In the genomic region with DNA sequence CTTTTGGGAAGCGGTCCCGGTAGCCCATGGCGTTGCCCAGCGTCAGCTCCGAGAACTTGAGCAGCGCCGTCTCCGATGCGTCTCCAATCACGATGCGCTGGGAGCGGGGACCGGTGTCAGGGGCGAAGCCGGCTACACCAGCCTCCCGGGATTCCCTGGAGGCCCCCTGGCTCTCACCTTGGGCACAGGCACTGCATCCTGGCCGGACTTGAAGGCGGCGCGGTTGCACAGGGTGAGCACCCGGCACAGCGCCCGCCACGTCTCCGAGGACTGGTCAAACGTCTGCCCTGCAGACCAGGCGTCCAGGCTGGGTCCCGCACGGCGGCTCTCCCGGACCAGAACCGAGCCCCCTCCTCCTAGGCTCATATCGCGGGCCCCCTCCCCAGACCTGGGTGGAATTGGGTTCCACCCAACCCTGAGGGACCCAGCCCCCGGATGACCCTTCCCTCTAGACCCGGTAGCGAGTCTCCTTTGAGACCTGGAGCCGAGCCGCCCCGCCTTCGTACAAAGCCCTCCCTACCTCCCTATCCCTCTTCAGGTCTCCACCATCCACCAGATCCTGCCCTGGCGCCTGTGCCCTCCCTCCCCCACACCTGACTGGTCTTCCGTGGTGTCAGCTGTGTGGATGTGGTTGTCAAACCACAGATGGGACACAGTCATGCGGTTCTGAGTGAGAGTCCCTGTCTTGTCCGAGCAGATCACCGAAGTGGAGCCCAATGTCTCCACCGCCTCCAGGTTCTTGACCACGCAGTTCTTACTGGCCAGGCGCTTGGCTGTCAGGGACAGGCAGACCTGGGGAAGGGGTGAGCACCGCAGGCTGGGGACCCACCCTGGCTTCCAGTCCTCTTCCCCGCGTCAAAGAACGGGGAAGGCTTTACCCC, we compare ENCODE assay signal across 1 cellular context.
TF ChIP-seq lines count a peak whose summit lies in the region.

No MANE protein-coding gene starts in this region.

TF ChIP-seq in HCT116, 20 proteins besides CTCF, POLR2A, EP300 and RAD21:
- TF ChIP-seq, protein P1, sequence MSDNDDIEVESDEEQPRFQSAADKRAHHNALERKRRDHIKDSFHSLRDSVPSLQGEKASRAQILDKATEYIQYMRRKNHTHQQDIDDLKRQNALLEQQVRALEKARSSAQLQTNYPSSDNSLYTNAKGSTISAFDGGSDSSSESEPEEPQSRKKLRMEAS (IDR thresholded peaks at IDR 0.05) = no peak
- TF ChIP-seq YY1 (IDR thresholded peaks at IDR 0.05; ENCODE audit: extremely low read depth, insufficient replicate concordance, low read depth, low read length) (no peak), ELF1 (IDR thresholded peaks at IDR 0.05; ENCODE audit: borderline replicate concordance, low read depth) (no peak), SIN3A (IDR thresholded peaks at IDR 0.05; ENCODE audit: low read depth) (no peak), CEBPB (IDR thresholded peaks at IDR 0.05; ENCODE audit: low read depth) (no peak), EGR1 (IDR thresholded peaks at IDR 0.05; ENCODE audit: low read depth) (no peak), CBX3 (IDR thresholded peaks at IDR 0.05; ENCODE audit: low read depth) (no peak), SRF (IDR thresholded peaks at IDR 0.05; ENCODE audit: low read depth) (no peak), EZH2phosphoT487 (IDR thresholded peaks at IDR 0.05; ENCODE audit: borderline replicate concordance) (no peak), ZFX (IDR thresholded peaks at IDR 0.05) (no peak), EZH2 (IDR thresholded peaks at IDR 0.05) (no peak)
- TF ChIP-seq, protein P2, sequence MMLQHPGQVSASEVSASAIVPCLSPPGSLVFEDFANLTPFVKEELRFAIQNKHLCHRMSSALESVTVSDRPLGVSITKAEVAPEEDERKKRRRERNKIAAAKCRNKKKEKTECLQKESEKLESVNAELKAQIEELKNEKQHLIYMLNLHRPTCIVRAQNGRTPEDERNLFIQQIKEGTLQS (IDR thresholded peaks at IDR 0.05) = no peak
- TF ChIP-seq, protein P3, sequence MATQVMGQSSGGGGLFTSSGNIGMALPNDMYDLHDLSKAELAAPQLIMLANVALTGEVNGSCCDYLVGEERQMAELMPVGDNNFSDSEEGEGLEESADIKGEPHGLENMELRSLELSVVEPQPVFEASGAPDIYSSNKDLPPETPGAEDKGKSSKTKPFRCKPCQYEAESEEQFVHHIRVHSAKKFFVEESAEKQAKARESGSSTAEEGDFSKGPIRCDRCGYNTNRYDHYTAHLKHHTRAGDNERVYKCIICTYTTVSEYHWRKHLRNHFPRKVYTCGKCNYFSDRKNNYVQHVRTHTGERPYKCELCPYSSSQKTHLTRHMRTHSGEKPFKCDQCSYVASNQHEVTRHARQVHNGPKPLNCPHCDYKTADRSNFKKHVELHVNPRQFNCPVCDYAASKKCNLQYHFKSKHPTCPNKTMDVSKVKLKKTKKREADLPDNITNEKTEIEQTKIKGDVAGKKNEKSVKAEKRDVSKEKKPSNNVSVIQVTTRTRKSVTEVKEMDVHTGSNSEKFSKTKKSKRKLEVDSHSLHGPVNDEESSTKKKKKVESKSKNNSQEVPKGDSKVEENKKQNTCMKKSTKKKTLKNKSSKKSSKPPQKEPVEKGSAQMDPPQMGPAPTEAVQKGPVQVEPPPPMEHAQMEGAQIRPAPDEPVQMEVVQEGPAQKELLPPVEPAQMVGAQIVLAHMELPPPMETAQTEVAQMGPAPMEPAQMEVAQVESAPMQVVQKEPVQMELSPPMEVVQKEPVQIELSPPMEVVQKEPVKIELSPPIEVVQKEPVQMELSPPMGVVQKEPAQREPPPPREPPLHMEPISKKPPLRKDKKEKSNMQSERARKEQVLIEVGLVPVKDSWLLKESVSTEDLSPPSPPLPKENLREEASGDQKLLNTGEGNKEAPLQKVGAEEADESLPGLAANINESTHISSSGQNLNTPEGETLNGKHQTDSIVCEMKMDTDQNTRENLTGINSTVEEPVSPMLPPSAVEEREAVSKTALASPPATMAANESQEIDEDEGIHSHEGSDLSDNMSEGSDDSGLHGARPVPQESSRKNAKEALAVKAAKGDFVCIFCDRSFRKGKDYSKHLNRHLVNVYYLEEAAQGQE (IDR thresholded peaks at IDR 0.05; ENCODE audit: low read depth) = no peak
- TF ChIP-seq, protein P4, sequence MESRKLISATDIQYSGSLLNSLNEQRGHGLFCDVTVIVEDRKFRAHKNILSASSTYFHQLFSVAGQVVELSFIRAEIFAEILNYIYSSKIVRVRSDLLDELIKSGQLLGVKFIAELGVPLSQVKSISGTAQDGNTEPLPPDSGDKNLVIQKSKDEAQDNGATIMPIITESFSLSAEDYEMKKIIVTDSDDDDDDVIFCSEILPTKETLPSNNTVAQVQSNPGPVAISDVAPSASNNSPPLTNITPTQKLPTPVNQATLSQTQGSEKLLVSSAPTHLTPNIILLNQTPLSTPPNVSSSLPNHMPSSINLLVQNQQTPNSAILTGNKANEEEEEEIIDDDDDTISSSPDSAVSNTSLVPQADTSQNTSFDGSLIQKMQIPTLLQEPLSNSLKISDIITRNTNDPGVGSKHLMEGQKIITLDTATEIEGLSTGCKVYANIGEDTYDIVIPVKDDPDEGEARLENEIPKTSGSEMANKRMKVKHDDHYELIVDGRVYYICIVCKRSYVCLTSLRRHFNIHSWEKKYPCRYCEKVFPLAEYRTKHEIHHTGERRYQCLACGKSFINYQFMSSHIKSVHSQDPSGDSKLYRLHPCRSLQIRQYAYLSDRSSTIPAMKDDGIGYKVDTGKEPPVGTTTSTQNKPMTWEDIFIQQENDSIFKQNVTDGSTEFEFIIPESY (IDR thresholded peaks at IDR 0.05; ENCODE audit: extremely low read depth, insufficient replicate concordance, low read length) = no peak
